Comparison of ENCODE assay signal across 6 cellular contexts in the genomic region with DNA sequence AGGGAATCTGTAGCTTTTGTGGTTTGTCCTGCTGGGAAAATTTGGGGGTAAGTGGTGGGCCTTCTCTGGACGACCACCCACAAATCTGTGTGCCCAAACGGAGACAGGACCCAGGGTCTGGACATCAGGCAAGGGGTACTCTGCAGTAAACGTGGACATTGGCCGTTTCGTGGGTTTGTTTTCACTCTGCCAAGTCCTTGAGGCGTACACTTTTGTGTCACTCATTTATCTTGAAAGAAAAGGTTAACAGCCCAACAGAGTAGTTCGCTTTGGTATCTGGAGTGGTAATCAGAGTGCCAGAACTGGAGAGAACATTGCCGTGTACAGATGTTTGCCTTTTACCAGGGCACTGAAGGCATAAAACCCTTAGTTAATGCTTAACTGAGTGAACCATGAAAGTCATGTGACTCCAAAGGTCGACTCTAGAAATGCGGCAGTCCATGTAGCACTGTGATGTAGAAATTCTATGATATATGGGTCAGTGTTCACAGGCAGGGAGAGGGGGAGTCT. TPM values are rescaled to one million over a fixed set of nuclear protein-coding genes. Genes with fewer than 3 reads are reported as not detected.
DNase-seq lines count a peak whose midpoint lies in the region; ATAC-seq and TF ChIP-seq lines count a peak whose summit lies in the region.

No MANE protein-coding gene starts in this region.

- ATAC-seq in stimulated activated naive CD8-positive, alpha-beta T cell treated with anti-CD3 and anti-CD28 coated beads, Interleukin-15, Interleukin-2, amounts not matched to agents 100 U/mL and 50 U/mL, for 24 hours, result peak; percentile 16
- no peak for ATAC-seq in HG02981 (IDR thresholded peaks at IDR 0.05; ENCODE audit: unreplicated experiment)

- H3K27me3 ChIP-seq in GM06990 (replicated peaks; ENCODE audit: control insufficient read depth, insufficient read depth, low read length), result no peaks in the 10 kb centered on the region

- peak overlapping the region; percentile 95 for H3K4me3 ChIP-seq in GM06990 (replicated peaks; ENCODE audit: low read depth, low read length)
- H3K4me3 ChIP-seq in fibroblast of the aortic adventitia (ENCODE audit: low read depth, low read length), result peak overlapping the region; percentile 92

- DNase-seq in GM06990 (ENCODE audit: extremely low read depth, insufficient read length) (no peak), NCI-H526 treated with DMSO at 0.1 percent for 48 hours (lab: John Stamatoyannopoulos, UW) (peak; percentile 0), fibroblast of the aortic adventitia (ENCODE audit: low read depth) (peak; percentile 35), NCI-H1436 treated with DMSO at 0.1 percent for 48 hours (lab: John Stamatoyannopoulos, UW) (no peak)
- DNase-seq in stimulated activated naive CD8-positive, alpha-beta T cell treated with anti-CD3 and anti-CD28 coated beads, Interleukin-15, Interleukin-2, amounts not matched to agents 100 U/mL and 50 U/mL, for 24 hours, result no peak

- no peaks in the 10 kb centered on the region for H3K36me3 ChIP-seq in GM06990 (ENCODE audit: control insufficient read depth, insufficient read depth, low read length)

- no peak for TF ChIP-seq CTCF in GM06990 (IDR thresholded peaks at IDR 0.05; ENCODE audit: insufficient read depth, low read length, poor library complexity, severe bottlenecking)
- no peak for TF ChIP-seq CTCF in fibroblast of the aortic adventitia (IDR thresholded peaks at IDR 0.05; ENCODE audit: insufficient read depth, low read length)

RNA-seq across cellular contexts. Expression of gene NAA60, which starts 15.4 kb away (rescaled TPM):
- total RNA-seq in fibroblast of the aortic adventitia (ENCODE audit: low replicate concordance), result 13.0 and 16.6 TPM in 2 replicates

RNA-seq across cellular contexts. Expression of gene ZNF597, which starts 15.6 kb away (rescaled TPM):
- 2.5 and 2.8 TPM in 2 replicates for total RNA-seq in fibroblast of the aortic adventitia (ENCODE audit: low replicate concordance)

RNA-seq across cellular contexts. Expression of gene C16orf90, which starts 36.4 kb away (rescaled TPM):
- not detected in 2 replicates for total RNA-seq in fibroblast of the aortic adventitia (ENCODE audit: low replicate concordance)

RNA-seq across cellular contexts. Expression of gene CLUAP1, which starts 41.9 kb away (rescaled TPM):
- total RNA-seq in fibroblast of the aortic adventitia (ENCODE audit: low replicate concordance), result 20.9 and 105 TPM in 2 replicates

RNA-seq across cellular contexts. Expression of gene ZNF174, which starts 57.9 kb away (rescaled TPM):
- 8.0 TPM in 2 replicates for total RNA-seq in fibroblast of the aortic adventitia (ENCODE audit: low replicate concordance)

Comparison
In these comparisons a context has a peak if more than half of its experiments do, and no peak if none do; other contexts are left out.
1. DNase-seq: peak in NCI-H526 treated with DMSO at 0.1 percent for 48 hours (single experiment) and fibroblast of the aortic adventitia (single experiment); none in GM06990 (single experiment), stimulated activated naive CD8-positive, alpha-beta T cell treated with anti-CD3 and anti-CD28 coated beads, Interleukin-15, Interleukin-2, amounts not matched to agents 100 U/mL and 50 U/mL, for 24 hours (single experiment) and NCI-H1436 treated with DMSO at 0.1 percent for 48 hours (single experiment).